In genomic region chr4:129264008-129264657, GRCh38 we compare ENCODE assay signal across 10 cellular contexts.
DNase-seq lines count a peak whose midpoint lies in the region; ATAC-seq lines count a peak whose summit lies in the region.
"Had no signal": no experiment of that assay in that cellular context is flagged by ENCODE, and none has a peak within 500 bp of the region (broad histone marks: within the 10 kb centered on the region; RNA-seq: fewer than 3 reads in every experiment).

No MANE protein-coding gene starts in this region.

- ATAC-seq in GM19025 (IDR thresholded peaks at IDR 0.05; ENCODE audit: low read depth, unreplicated experiment) (peak; percentile 94), HG02623 (IDR thresholded peaks at IDR 0.05; ENCODE audit: unreplicated experiment) (peak; percentile 98), HG03558 (IDR thresholded peaks at IDR 0.05; ENCODE audit: extremely low read depth, unreplicated experiment) (peak; percentile 94)

- no peaks in the 10 kb centered on the region for H3K9me3 ChIP-seq in MG63
- H3K9me3 ChIP-seq: Peyer's patch had no signal

- H3K27me3 ChIP-seq in MG63: no peaks in the 10 kb centered on the region
- H3K27me3 ChIP-seq: Peyer's patch had no signal

- DNase-seq in pons (ENCODE audit: low spot score) (peak; percentile 15), MG63 (no peak), NCI-H1092 (lab: John Stamatoyannopoulos, UW) (no peak), DMS79 (lab: John Stamatoyannopoulos, UW) (no peak)
- DNase-seq: Peyer's patch; posterior cingulate gyrus; stimulated activated CD8-positive, alpha-beta memory T cell treated with anti-CD3 and anti-CD28 coated beads, Interleukin-4, amount 100 ng/mL, for 48 hours had no signal

- no peaks in the 10 kb centered on the region for H3K36me3 ChIP-seq in MG63
- H3K36me3 ChIP-seq: Peyer's patch had no signal

- H3K4me3 ChIP-seq in MG63: no peak overlapping the region
- H3K4me3 ChIP-seq: Peyer's patch had no signal
